20 cellular contexts compared by ENCODE assay signal in genomic region chr4:100682477-100683218, GRCh38.
A peak's percentile ranks its signal among the peaks of the same experiment; 100 is the strongest.
DNase-seq lines count a peak whose midpoint lies in the region; ATAC-seq and TF ChIP-seq lines count a peak whose summit lies in the region.
"Had no signal": no experiment of that assay in that cellular context is flagged by ENCODE, and none has a peak within 500 bp of the region (broad histone marks: within the 10 kb centered on the region; RNA-seq: fewer than 3 reads in every experiment).

No MANE protein-coding gene starts in this region.

- H3K27ac ChIP-seq in HCT116 (ENCODE audit: low read depth, low read length) (no peak overlapping the region), neuronal stem cell (replicated peaks; ENCODE audit: low read length) (no peak overlapping the region), right atrium auricular region (no peak overlapping the region), vagina (no peak overlapping the region)
- H3K27ac ChIP-seq: BLaER1 treated with 17β-estradiol and CSF1 and Interleukin-3, amounts not matched to agents 10 nM and 100 nM; HL-60 had no signal

- no peak overlapping the region for H3K4ac ChIP-seq in neuronal stem cell (ENCODE audit: low read length)

- DNase-seq in ELF-1 (ENCODE audit: low read depth, low spot score) (peak; percentile 9), HCT116 (ENCODE audit: low read depth, low spot score) (no peak), WTC11 (ENCODE audit: low spot score) (peak; percentile 15), neuronal stem cell (ENCODE audit: low spot score) (no peak), right atrium auricular region (ENCODE audit: low spot score) (no peak), vagina (ENCODE audit: extremely low spot score in 2 of 2) (no peak), A172 (ENCODE audit: low spot score) (no peak)
- DNase-seq in activated CD4-positive, alpha-beta memory T cell treated with anti-CD3 and anti-CD28 coated beads for 36 hours: no peak
- DNase-seq: 8988T; Calu3; CD8-positive, alpha-beta T cell; DMS53; DND-41; EL; HCEC 1CT; HFFc6 had no signal

- peak overlapping the region; percentile 6 for H3K23ac ChIP-seq in neuronal stem cell (ENCODE audit: low read depth, low read length, poor library complexity)

- H2BK120ac ChIP-seq in neuronal stem cell (ENCODE audit: low read depth, low read length): peak overlapping the region; percentile 55

- H3K9me3 ChIP-seq in HCT116 (ENCODE audit: control insufficient read depth in 1 of 2, insufficient read depth in 1 of 2, low read depth in 1 of 2, low read length in 2 of 2) (no peaks in the 10 kb centered on the region), neuronal stem cell (replicated peaks in 1 of 2; ENCODE audit: control insufficient read depth in 2 of 2, insufficient read depth in 1 of 2, low read depth in 1 of 2, low read length in 2 of 2) (no peaks in the 10 kb centered on the region), right atrium auricular region (peaks cover 0 to 7% of the 10 kb centered on the region in 2 donors), vagina (no peaks in the 10 kb centered on the region)
- H3K9me3 ChIP-seq: BLaER1 treated with 17β-estradiol and CSF1 and Interleukin-3, amounts not matched to agents 10 nM and 100 nM had no signal

- ATAC-seq in HCT116 (peak; percentile 55; the same call in 1 of the 2 replicates), WTC11 (peak; percentile 91)
- ATAC-seq: CD8-positive, alpha-beta T cell had no signal

- H3K4me3 ChIP-seq in HCT116 (replicated peaks in 1 of 2; ENCODE audit: low read depth in 1 of 2, low read length in 2 of 2) (no peak overlapping the region), neuronal stem cell (ENCODE audit: low read length in 2 of 2) (no peak overlapping the region), right atrium auricular region (no peak overlapping the region), vagina (no peak overlapping the region)
- H3K4me3 ChIP-seq: BLaER1 treated with 17β-estradiol and CSF1 and Interleukin-3, amounts not matched to agents 10 nM and 100 nM had no signal

- no peak for TF ChIP-seq CTCF in HCT116 (IDR thresholded peaks at IDR 0.05 in 2 of 3, conservative IDR thresholded peaks at IDR 0.05 in 1 of 3; ENCODE audit: borderline replicate concordance in 1 of 3, insufficient read depth in 1 of 3, low read depth in 2 of 3, low read length in 2 of 3)
- no peak for TF ChIP-seq CTCF in WTC11 (IDR thresholded peaks at IDR 0.05)
- TF ChIP-seq CTCF in right atrium auricular region (IDR thresholded peaks at IDR 0.05): no peak
- no peak for TF ChIP-seq CTCF in vagina (IDR thresholded peaks at IDR 0.05)

- H3K4me3 Mint-ChIP-seq in WTC11: no peak overlapping the region
- no peak overlapping the region for H3K4me3 Mint-ChIP-seq in activated CD4-positive, alpha-beta memory T cell treated with anti-CD3 and anti-CD28 coated beads for 36 hours
- H3K4me3 Mint-ChIP-seq: B cell; CD8-positive, alpha-beta T cell; HFFc6; IgD-negative memory B cell had no signal

- H3K79me2 ChIP-seq in HCT116 (ENCODE audit: insufficient read depth, low read length): no peaks in the 10 kb centered on the region

- peak overlapping the region; percentile 42 for H3K18ac ChIP-seq in neuronal stem cell (ENCODE audit: low read length)

- no peaks in the 10 kb centered on the region for H3K27me3 ChIP-seq in HCT116 (ENCODE audit: insufficient read depth, low read length)
- H3K27me3 ChIP-seq in neuronal stem cell (ENCODE audit: control insufficient read depth in 3 of 3, insufficient read depth in 3 of 3, low read depth in 1 of 3, low read length in 3 of 3): no peaks in the 10 kb centered on the region
- no peaks in the 10 kb centered on the region for H3K27me3 ChIP-seq in right atrium auricular region
- H3K27me3 ChIP-seq in vagina: no peaks in the 10 kb centered on the region
- H3K27me3 ChIP-seq: BLaER1 treated with 17β-estradiol and CSF1 and Interleukin-3, amounts not matched to agents 10 nM and 100 nM had no signal

- H3K4me1 ChIP-seq in HCT116 (ENCODE audit: control insufficient read depth in 1 of 2, insufficient read depth in 2 of 2, low read length in 2 of 2) (no peaks in the 10 kb centered on the region), neuronal stem cell (ENCODE audit: control insufficient read depth in 2 of 2, insufficient read depth in 1 of 2, low read depth in 1 of 2, low read length in 2 of 2) (no peaks in the 10 kb centered on the region), right atrium auricular region (no peaks in the 10 kb centered on the region), vagina (no peaks in the 10 kb centered on the region)

- H3K4me2 ChIP-seq in HCT116 (ENCODE audit: low read length) (no peak overlapping the region), neuronal stem cell (ENCODE audit: insufficient read depth, low read length, poor library complexity, severe bottlenecking) (no peak overlapping the region)
- H3K4me2 ChIP-seq: BLaER1 treated with 17β-estradiol and CSF1 and Interleukin-3, amounts not matched to agents 10 nM and 100 nM had no signal

- no peaks in the 10 kb centered on the region for H3K27me3 Mint-ChIP-seq in WTC11 (ENCODE audit: low read depth)
- H3K27me3 Mint-ChIP-seq in activated CD4-positive, alpha-beta memory T cell treated with anti-CD3 and anti-CD28 coated beads for 36 hours: peaks cover 7% of the 10 kb centered on the region
- H3K27me3 Mint-ChIP-seq: IgD-negative memory B cell had no signal

- CTCF ChIA-PET in HCT116 (lab: Charles Lee) (no interaction called here), WTC11 (lab: Charles Lee) (interaction anchor here (0.6 to 0.9 kb wide), 2 partner anchors 135 to 155 kb away, joined by 3 read pairs; no protein-coding TSS in a partner anchor)
- CTCF ChIA-PET in activated CD4-positive, alpha-beta memory T cell treated with anti-CD3 and anti-CD28 coated beads for 36 hours (lab: Charles Lee): no interaction called here

- no peaks in the 10 kb centered on the region for H4K20me1 ChIP-seq in HCT116 (ENCODE audit: insufficient read depth)
- H4K20me1 ChIP-seq: BLaER1 treated with 17β-estradiol and CSF1 and Interleukin-3, amounts not matched to agents 10 nM and 100 nM had no signal

- no peak overlapping the region for H3K14ac ChIP-seq in neuronal stem cell (ENCODE audit: low read length)

- H2BK5ac ChIP-seq in neuronal stem cell (ENCODE audit: low read length): no peak overlapping the region

- no peaks in the 10 kb centered on the region for H3K36me3 ChIP-seq in HCT116 (ENCODE audit: control insufficient read depth in 1 of 2, insufficient read depth in 2 of 2, low read length in 2 of 2)
- peaks cover 0 to 1% of the 10 kb centered on the region in 2 donors for H3K36me3 ChIP-seq in neuronal stem cell (replicated peaks in 1 of 2; ENCODE audit: control insufficient read depth in 2 of 2, insufficient read depth in 2 of 2, low read length in 2 of 2)
- no peaks in the 10 kb centered on the region for H3K36me3 ChIP-seq in right atrium auricular region
- H3K36me3 ChIP-seq in vagina: no peaks in the 10 kb centered on the region
- H3K36me3 ChIP-seq: BLaER1 treated with 17β-estradiol and CSF1 and Interleukin-3, amounts not matched to agents 10 nM and 100 nM had no signal

- RAD21 ChIA-PET in HCT116 (lab: Charles Lee; ENCODE audit: low non-redundant PET in 1 of 2, low total read pairs in 2 of 2, uncharacterized antibody in 2 of 2, unreplicated experiment in 2 of 2): no interaction called here

- no peak overlapping the region for H3K27ac Mint-ChIP-seq in WTC11
- no peak overlapping the region for H3K27ac Mint-ChIP-seq in activated CD4-positive, alpha-beta memory T cell treated with anti-CD3 and anti-CD28 coated beads for 36 hours
- H3K27ac Mint-ChIP-seq: B cell; CD8-positive, alpha-beta T cell; HFFc6 had no signal

- intact Hi-C loops in HCT116 (cut with micrococcal nuclease): no loop called here
- intact Hi-C loops in vagina (cut with DNase I): no loop called here
- intact Hi-C loops in activated CD4-positive, alpha-beta memory T cell treated with anti-CD3 and anti-CD28 coated beads for 36 hours (cut with micrococcal nuclease): no loop called here

- H2AK5ac ChIP-seq in neuronal stem cell (ENCODE audit: low read depth, low read length): no peak overlapping the region

- BruUV-seq in HCT116 (replicated peaks; lab: Mats Ljungman, UMichigan): no TSS peak

- TF ChIP-seq POLR2A in HCT116 (IDR thresholded peaks at IDR 0.05; ENCODE audit: borderline replicate concordance, extremely low read depth, insufficient read depth, insufficient read length) (no peak), vagina (IDR thresholded peaks at IDR 0.05) (no peak)

- H3K79me1 ChIP-seq in neuronal stem cell (ENCODE audit: low read depth, low read length): no peaks in the 10 kb centered on the region

- H4K8ac ChIP-seq in neuronal stem cell (ENCODE audit: low read depth, low read length): no peak overlapping the region

- no peaks in the 10 kb centered on the region for H3K36me3 Mint-ChIP-seq in WTC11
- no peaks in the 10 kb centered on the region for H3K36me3 Mint-ChIP-seq in activated CD4-positive, alpha-beta memory T cell treated with anti-CD3 and anti-CD28 coated beads for 36 hours
- H3K36me3 Mint-ChIP-seq: CD8-positive, alpha-beta T cell had no signal

- H3K9me3 Mint-ChIP-seq in WTC11: peaks cover 16% of the 10 kb centered on the region
- no peaks in the 10 kb centered on the region for H3K9me3 Mint-ChIP-seq in activated CD4-positive, alpha-beta memory T cell treated with anti-CD3 and anti-CD28 coated beads for 36 hours
- H3K9me3 Mint-ChIP-seq: HFFc6 had no signal

- no CpG with 5 or more reads among the region's 12 CpGs for WGBS in neuronal stem cell (ENCODE audit: extremely low coverage in 2 of 2, insufficient read length in 2 of 2, insufficient replicate concordance in 1 of 2), 2 donors

- peak overlapping the region; percentile 65 for H2BK12ac ChIP-seq in neuronal stem cell (ENCODE audit: low read length)

- H3K9ac ChIP-seq in HCT116 (ENCODE audit: low read length) (no peak overlapping the region), neuronal stem cell (ENCODE audit: low read depth, low read length, poor library complexity) (no peak overlapping the region)
- H3K9ac ChIP-seq: BLaER1 treated with 17β-estradiol and CSF1 and Interleukin-3, amounts not matched to agents 10 nM and 100 nM had no signal

- H2AFZ ChIP-seq in HCT116 (ENCODE audit: low read depth, low read length, poor library complexity, severe bottlenecking) (no peak overlapping the region), neuronal stem cell (ENCODE audit: low read length) (no peak overlapping the region)

- no peaks in the 10 kb centered on the region for H3K4me1 Mint-ChIP-seq in WTC11
- no peaks in the 10 kb centered on the region for H3K4me1 Mint-ChIP-seq in activated CD4-positive, alpha-beta memory T cell treated with anti-CD3 and anti-CD28 coated beads for 36 hours (ENCODE audit: low read depth)
- H3K4me1 Mint-ChIP-seq: B cell had no signal

- TF ChIP-seq RAD21 in HCT116 (IDR thresholded peaks at IDR 0.05; ENCODE audit: low read depth): no peak

- no peak overlapping the region for H4K91ac ChIP-seq in neuronal stem cell (ENCODE audit: low read depth, low read length, poor library complexity)

- no peak overlapping the region for H2BK15ac ChIP-seq in neuronal stem cell (ENCODE audit: low read length)

- POLR2A ChIA-PET in HCT116 (lab: Charles Lee): no interaction called here
- POLR2A ChIA-PET in WTC11 (lab: Charles Lee): no interaction called here
- POLR2A ChIA-PET in activated CD4-positive, alpha-beta memory T cell treated with anti-CD3 and anti-CD28 coated beads for 36 hours (lab: Charles Lee): no interaction called here

- H3K9me2 ChIP-seq in HCT116 (ENCODE audit: insufficient read depth): no peaks in the 10 kb centered on the region

TF ChIP-seq in WTC11, 78 proteins besides CTCF, POLR2A, EP300 and RAD21 (continues in another document):
- TF ChIP-seq ZNF138 (CRISPR knock-in tag; conservative IDR thresholded peaks at IDR 0.05) (no peak), ZNF232 (CRISPR knock-in tag; IDR thresholded peaks at IDR 0.05) (no peak)

Comparison
In these comparisons a context has a peak if more than half of its experiments do, and no peak if none do; other contexts are left out.
1. DNase-seq: peak in ELF-1 (single experiment) and WTC11 (single experiment); none in HCT116 (single experiment), neuronal stem cell (single experiment), right atrium auricular region (single experiment), vagina (0 of 2), A172 (single experiment) and activated CD4-positive, alpha-beta memory T cell treated with anti-CD3 and anti-CD28 coated beads for 36 hours (single experiment).